In the genomic region with DNA sequence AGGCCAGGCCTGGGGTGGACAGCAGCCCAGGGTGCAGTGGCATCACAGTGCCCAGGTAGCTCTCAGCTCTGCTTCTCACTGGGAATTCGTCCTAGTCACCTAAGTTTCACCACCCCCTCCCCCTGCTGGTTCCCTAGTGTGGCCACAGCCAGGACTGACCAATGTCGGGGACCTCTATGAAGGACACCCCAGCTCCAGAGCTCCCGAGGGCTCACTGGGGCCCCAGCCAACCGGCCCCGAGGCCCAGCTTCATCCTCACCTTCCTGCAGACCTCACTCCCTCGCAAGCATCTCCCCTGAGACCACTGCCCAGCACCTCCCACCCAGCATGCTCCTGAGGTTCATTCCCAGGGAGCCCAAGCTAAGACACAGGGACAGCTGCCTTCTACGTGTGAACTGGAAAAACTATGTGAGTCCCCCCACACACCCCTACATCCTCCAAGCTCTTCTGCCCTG, we compare ENCODE assay signal across 20 cellular contexts. TPM values are rescaled to one million over a fixed set of nuclear protein-coding genes. Genes with fewer than 3 reads are reported as not detected.
"Had no signal": no experiment of that assay in that cellular context is flagged by ENCODE, and none has a peak within 500 bp of the region (broad histone marks: within the 10 kb centered on the region; RNA-seq: fewer than 3 reads in every experiment).

No MANE protein-coding gene starts in this region.

- H3K36me3 ChIP-seq: esophagus squamous epithelium, ovary, sigmoid colon, suprapubic skin, thyroid gland had no signal

- H3K4me3 ChIP-seq: coronary artery, esophagus squamous epithelium, lung, ovary, psoas muscle, sigmoid colon, suprapubic skin, thyroid gland had no signal

- H3K4me1 ChIP-seq: sigmoid colon, suprapubic skin, thyroid gland had no signal

- FAIRE-seq: endometrium, keratinocyte had no signal

- H3K9me3 ChIP-seq: esophagus squamous epithelium, ovary, psoas muscle, sigmoid colon, suprapubic skin, thyroid gland had no signal

- ATAC-seq: effector memory CD8-positive, alpha-beta T cell; stimulated activated naive B cell treated with anti-CD40 and anti-IgM and Interleukin-4, amounts not matched to agents 10 μg/mL and 1 μg/mL and 100 μg/mL, for 72 hours had no signal

- H3K27me3 ChIP-seq: ovary, thyroid gland had no signal

- DNase-seq: dermis blood vessel endothelial cell; effector memory CD8-positive, alpha-beta T cell; erythroblast; esophagus squamous epithelium; foreskin melanocyte; ovary; sigmoid colon; stimulated activated CD4-positive, alpha-beta T cell treated with anti-CD3 and anti-CD28 coated beads, Interleukin-2, amount 100 ng/mL, for 48 hours; stimulated activated naive B cell treated with anti-CD40 and anti-IgM and Interleukin-4, amounts not matched to agents 10 μg/mL and 1 μg/mL and 100 μg/mL, for 72 hours; thyroid gland; trophoblast cell had no signal

- H3K27ac ChIP-seq: coronary artery, esophagus squamous epithelium, ovary, psoas muscle, sigmoid colon, suprapubic skin, thyroid gland had no signal

RNA-seq across cellular contexts. Expression of a gene that starts 4.9 kb away (rescaled TPM):
- polyA plus RNA-seq: keratinocyte, liver, lung, ovary, psoas muscle, right cardiac atrium, urinary bladder had no signal
